In the genomic region with DNA sequence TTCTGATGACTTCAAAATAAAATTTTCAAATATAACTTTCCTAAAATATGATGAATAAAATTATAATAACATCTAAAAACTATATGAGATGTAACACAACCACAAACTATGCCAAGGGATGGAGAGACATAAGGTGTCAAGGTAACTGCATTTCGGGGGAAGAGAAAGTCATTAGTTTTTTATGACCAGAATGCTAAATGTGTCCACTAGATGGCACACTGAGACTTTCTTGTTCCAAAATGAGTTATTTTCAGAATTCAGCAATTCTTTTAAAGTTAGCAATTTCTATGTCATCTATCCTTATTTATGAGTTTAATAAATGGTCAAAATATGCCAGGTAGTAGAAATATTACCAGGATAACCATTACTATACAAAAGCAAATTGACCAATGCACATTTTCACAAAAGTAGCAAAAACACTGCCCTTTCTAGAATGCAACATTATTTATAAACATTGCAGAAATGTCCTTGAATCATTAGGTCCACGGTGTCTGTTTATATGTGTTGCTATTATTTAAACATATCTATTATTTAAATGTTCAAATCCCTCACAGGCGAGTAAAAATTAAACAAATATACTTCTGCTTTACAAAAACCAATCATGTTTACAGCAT, we compare ENCODE assay signal across 8 cellular contexts.
DNase-seq lines count a peak whose midpoint lies in the region; ATAC-seq and TF ChIP-seq lines count a peak whose summit lies in the region.

No MANE protein-coding gene starts in this region.

- H3K9me3 ChIP-seq in cardiac muscle cell (ENCODE audit: low read depth) (no peaks in the 10 kb centered on the region), ascending aorta (no peaks in the 10 kb centered on the region), upper lobe of right lung (no peaks in the 10 kb centered on the region), MG63 (no peaks in the 10 kb centered on the region)

- no peak overlapping the region for H3K4me3 ChIP-seq in cardiac muscle cell
- H3K4me3 ChIP-seq in LNCaP clone FGC (ENCODE audit: low read depth, low read length), result no peak overlapping the region
- H3K4me3 ChIP-seq in ascending aorta, result no peak overlapping the region
- no peak overlapping the region for H3K4me3 ChIP-seq in upper lobe of right lung
- no peak overlapping the region for H3K4me3 ChIP-seq in MG63

- H3K27ac ChIP-seq in cardiac muscle cell (no peak overlapping the region), ascending aorta (no peak overlapping the region), upper lobe of right lung (no peak overlapping the region)

- H3K27me3 ChIP-seq in cardiac muscle cell, result no peaks in the 10 kb centered on the region
- H3K27me3 ChIP-seq in ascending aorta, result no peaks in the 10 kb centered on the region
- H3K27me3 ChIP-seq in upper lobe of right lung, result no peaks in the 10 kb centered on the region
- no peaks in the 10 kb centered on the region for H3K27me3 ChIP-seq in MG63

- intact Hi-C loops in Right ventricle myocardium inferior (cut with DNase I) (loop anchor here (1.0 to 10.0 kb wide), 2 partner anchors 154 to 576 kb away; no protein-coding TSS in a partner anchor), ascending aorta (cut with DNase I) (loop anchor here (2.0 to 5.0 kb wide), 2 partner anchors 153 to 582 kb away; no protein-coding TSS in a partner anchor), upper lobe of right lung (cut with DNase I) (loop anchor here (10.0 kb wide), 1 partner anchor 156 kb away; no protein-coding TSS in a partner anchor)

- no peak for ATAC-seq in Right ventricle myocardium inferior
- peak; percentile 45 for ATAC-seq in upper lobe of right lung

- H3K36me3 ChIP-seq in cardiac muscle cell (no peaks in the 10 kb centered on the region), ascending aorta (no peaks in the 10 kb centered on the region), upper lobe of right lung (no peaks in the 10 kb centered on the region), MG63 (no peaks in the 10 kb centered on the region)

- H3K4me1 ChIP-seq in cardiac muscle cell (ENCODE audit: low read depth) (no peaks in the 10 kb centered on the region), ascending aorta (no peaks in the 10 kb centered on the region), upper lobe of right lung (no peaks in the 10 kb centered on the region)

- TF ChIP-seq CTCF in cardiac muscle cell (IDR thresholded peaks at IDR 0.05; ENCODE audit: low read depth, low read length), result peak; percentile 65
- peak; percentile 67 for TF ChIP-seq CTCF in LNCaP clone FGC (IDR thresholded peaks at IDR 0.05; ENCODE audit: control insufficient read depth, extremely low read depth, insufficient read depth)
- peak; percentile 31 to 75 (median 70) for TF ChIP-seq CTCF in ascending aorta (IDR thresholded peaks at IDR 0.05)
- TF ChIP-seq CTCF in upper lobe of right lung (IDR thresholded peaks at IDR 0.05), result peak; percentile 84

- peak; percentile 49 to 58 for DNase-seq in cardiac muscle cell (ENCODE audit: low read depth in 1 of 2, low spot score in 1 of 2)
- no peak for DNase-seq in Right ventricle myocardium inferior (ENCODE audit: missing footprints)
- DNase-seq in LNCaP clone FGC (ENCODE audit: low read depth), result no peak
- no peak for DNase-seq in ascending aorta (ENCODE audit: low spot score in 2 of 2)
- peak; percentile 29 for DNase-seq in iris pigment epithelial cell (ENCODE audit: low read depth)
- no peak for DNase-seq in upper lobe of right lung
- no peak for DNase-seq in MG63
- no peak for DNase-seq in NCI-H2107 treated with DMSO at 0.1 percent for 48 hours (lab: John Stamatoyannopoulos, UW; ENCODE audit: unreplicated experiment)

Comparison
In these comparisons a context has a peak if more than half of its experiments do, and no peak if none do; other contexts are left out.
1. DNase-seq: peak in cardiac muscle cell (2 of 2) and iris pigment epithelial cell (single experiment); none in Right ventricle myocardium inferior (single experiment), LNCaP clone FGC (single experiment), ascending aorta (0 of 2), upper lobe of right lung (single experiment), MG63 (single experiment) and NCI-H2107 treated with DMSO at 0.1 percent for 48 hours (single experiment).
2. Peak in every context shown above with its lines, with median percentiles within 50 percentile points of each other: CTCF ChIP-seq.